9 cellular contexts compared by ENCODE assay signal in genomic region chr3:51388286-51389029, GRCh38.
DNase-seq lines count a peak whose midpoint lies in the region; ATAC-seq and TF ChIP-seq lines count a peak whose summit lies in the region.
"Had no signal": no experiment of that assay in that cellular context is flagged by ENCODE, and none has a peak within 500 bp of the region (broad histone marks: within the 10 kb centered on the region; RNA-seq: fewer than 3 reads in every experiment).

No MANE protein-coding gene starts in this region.

- H2AFZ ChIP-seq in parathyroid adenoma = no peak overlapping the region

- TF ChIP-seq CTCF in choroid plexus epithelial cell (conservative IDR thresholded peaks at IDR 0.05; ENCODE audit: low read depth, low read length) (peak; percentile 35), parathyroid adenoma (IDR thresholded peaks at IDR 0.05) (peak; percentile 25)

- no peak for ATAC-seq in GM21367 (IDR thresholded peaks at IDR 0.05; ENCODE audit: unreplicated experiment)
- ATAC-seq in HG03175 (IDR thresholded peaks at IDR 0.05; ENCODE audit: unreplicated experiment) = no peak
- ATAC-seq in GM18861 (IDR thresholded peaks at IDR 0.05; ENCODE audit: unreplicated experiment) = no peak

- H3K9ac ChIP-seq in parathyroid adenoma = no peak overlapping the region

- no peak overlapping the region for H3K4me2 ChIP-seq in parathyroid adenoma (ENCODE audit: low read length)

- H3K36me3 ChIP-seq in parathyroid adenoma (ENCODE audit: control insufficient read depth, insufficient read depth, low read length) = no peaks in the 10 kb centered on the region

- H3K27me3 ChIP-seq in parathyroid adenoma (ENCODE audit: control insufficient read depth, insufficient read depth, low read length) = no peaks in the 10 kb centered on the region
- H3K27me3 ChIP-seq: ascending aorta had no signal

- no peaks in the 10 kb centered on the region for H3K9me3 ChIP-seq in parathyroid adenoma (ENCODE audit: control insufficient read depth, low read length)
- H3K9me3 ChIP-seq: ascending aorta had no signal

- H3K27ac ChIP-seq in parathyroid adenoma = peak overlapping the region; percentile 40

- H3K79me2 ChIP-seq in parathyroid adenoma = peaks cover 17% of the 10 kb centered on the region

- H3K4me3 ChIP-seq in choroid plexus epithelial cell (ENCODE audit: low read depth, low read length) (no peak overlapping the region), parathyroid adenoma (ENCODE audit: low read depth, low read length) (no peak overlapping the region)

- DNase-seq in DMS79 treated with DMSO at 0.1 percent for 48 hours (lab: John Stamatoyannopoulos, UW) = peak; percentile 2
- no peak for DNase-seq in DMS79 (lab: John Stamatoyannopoulos, UW)
- peak; percentile 26 for DNase-seq in NCI-H510A (lab: John Stamatoyannopoulos, UW)
- DNase-seq in choroid plexus epithelial cell (ENCODE audit: low read depth) = peak; percentile 34

- H3K4me1 ChIP-seq in parathyroid adenoma = peaks cover 28% of the 10 kb centered on the region
